In the genomic region with DNA sequence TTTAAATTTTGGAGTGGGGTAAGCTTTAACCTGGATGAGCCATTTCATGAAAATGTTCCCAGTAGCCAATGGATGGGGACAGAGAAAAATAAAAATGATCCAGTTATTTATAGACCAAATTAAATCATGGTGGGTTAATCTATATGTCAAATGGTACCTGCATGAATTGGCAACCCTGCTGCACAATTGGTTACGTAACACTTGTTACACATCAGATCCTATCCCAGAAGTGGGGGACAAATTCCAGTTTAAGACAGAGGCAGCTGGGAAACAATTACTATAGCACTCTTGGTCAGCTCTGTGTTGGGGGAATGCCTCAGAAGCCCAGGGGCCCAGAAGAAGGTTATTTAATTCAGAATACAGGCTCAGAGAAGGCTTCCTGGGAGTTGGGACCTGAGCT, we compare ENCODE assay signal across 21 cellular contexts.
A peak's percentile ranks its signal among the peaks of the same experiment; 100 is the strongest.
DNase-seq lines count a peak whose midpoint lies in the region; ATAC-seq and TF ChIP-seq lines count a peak whose summit lies in the region.
"Had no signal": no experiment of that assay in that cellular context is flagged by ENCODE, and none has a peak within 500 bp of the region (broad histone marks: within the 10 kb centered on the region; RNA-seq: fewer than 3 reads in every experiment).

No MANE protein-coding gene starts in this region.

- no peak overlapping the region for H2BK20ac ChIP-seq in H9 (ENCODE audit: low read depth, low read length, poor library complexity, severe bottlenecking)

- H3K4me1 ChIP-seq in foreskin keratinocyte (no peaks in the 10 kb centered on the region), H9 (ENCODE audit: insufficient read depth, low read length) (peaks cover 7% of the 10 kb centered on the region; the same call in 1 of the 2 replicates)
- H3K4me1 ChIP-seq: A549, BE2C had no signal

- no peak overlapping the region for H3K4me3 Mint-ChIP-seq in activated T-helper 17 cell treated with anti-CD3 and anti-CD28 coated beads, Interleukin-2, amount 50 U/mL, for 72 hours
- H3K4me3 Mint-ChIP-seq in H9: no peak overlapping the region
- H3K4me3 Mint-ChIP-seq: CD14-positive monocyte; CD4-positive, alpha-beta T cell; CD8-positive, alpha-beta memory T cell had no signal

- no peaks in the 10 kb centered on the region for H4K20me1 ChIP-seq in H9 (ENCODE audit: control insufficient read depth, insufficient read depth, insufficient read length)
- H4K20me1 ChIP-seq: BLaER1 treated with 17β-estradiol and CSF1 and Interleukin-3, amounts not matched to agents 10 nM and 100 nM had no signal

- H3K27me3 Mint-ChIP-seq in activated T-helper 17 cell treated with anti-CD3 and anti-CD28 coated beads, Interleukin-2, amount 50 U/mL, for 72 hours: peaks cover 13% of the 10 kb centered on the region
- peaks cover 10% of the 10 kb centered on the region for H3K27me3 Mint-ChIP-seq in H9 (ENCODE audit: low read depth)
- H3K27me3 Mint-ChIP-seq: CD4-positive, alpha-beta T cell had no signal

- H3K4ac ChIP-seq in H9 (ENCODE audit: low read depth, low read length): no peak overlapping the region

- no peak overlapping the region for H2AK5ac ChIP-seq in H9 (ENCODE audit: insufficient read length, low read length)

- no peak overlapping the region for H4K8ac ChIP-seq in H9 (replicated peaks; ENCODE audit: insufficient read length, low read depth, low read length)

- ATAC-seq in activated T-helper 17 cell treated with anti-CD3 and anti-CD28 coated beads, Interleukin-2, amount 50 U/mL, for 72 hours (replicated peaks): no peak
- ATAC-seq in foreskin keratinocyte: no peak
- ATAC-seq: A549 had no signal

- no peak overlapping the region for H2AFZ ChIP-seq in H9 (ENCODE audit: low read length)

- H3T11ph ChIP-seq in H9 (ENCODE audit: low read length): no peak overlapping the region

- H2BK120ac ChIP-seq in H9 (ENCODE audit: low read depth, low read length, poor library complexity, severe bottlenecking): no peak overlapping the region

- H3K56ac ChIP-seq in H9 (ENCODE audit: insufficient read length, low read depth, low read length): no peak overlapping the region

- H4K91ac ChIP-seq in H9 (ENCODE audit: insufficient read length, low read depth, low read length): no peak overlapping the region

- no peak for TF ChIP-seq CTCF in foreskin keratinocyte (conservative IDR thresholded peaks at IDR 0.05)
- no peak for TF ChIP-seq CTCF in H9 (conservative IDR thresholded peaks at IDR 0.05)

- no CpG with 5 or more reads among the region's 1 CpG for WGBS in H9 (ENCODE audit: extremely low coverage, insufficient read length, low lambda C conversion rate)

- H3K27ac Mint-ChIP-seq in activated T-helper 17 cell treated with anti-CD3 and anti-CD28 coated beads, Interleukin-2, amount 50 U/mL, for 72 hours: peak overlapping the region; percentile 24
- H3K27ac Mint-ChIP-seq in H9: no peak overlapping the region
- H3K27ac Mint-ChIP-seq: CD4-positive, alpha-beta T cell; CD8-positive, alpha-beta memory T cell had no signal

- H3K27me3 ChIP-seq in foreskin keratinocyte (no peaks in the 10 kb centered on the region), H9 (ENCODE audit: insufficient read depth, low read length) (no peaks in the 10 kb centered on the region)
- H3K27me3 ChIP-seq: BE2C; BLaER1 treated with 17β-estradiol and CSF1 and Interleukin-3, amounts not matched to agents 10 nM and 100 nM had no signal

- DNase-seq in NCI-H510A treated with DMSO at 0.1 percent for 48 hours (lab: John Stamatoyannopoulos, UW) (peak; percentile 15), NCI-H510A (lab: John Stamatoyannopoulos, UW) (no peak), ELR (ENCODE audit: low read depth) (peak; percentile 12), foreskin keratinocyte (no peak), H9 (no peak)
- no peak for DNase-seq in stimulated activated CD4-positive, alpha-beta T cell treated with anti-CD3 and anti-CD28 coated beads, Interleukin-12 subunit alpha, Interleukin-12 subunit beta, amount 100 ng/mL, for 4 hours
- DNase-seq: 8988T; ACHN; AML-193; BE2C; CD4-positive, alpha-beta T cell; CD8-positive, alpha-beta memory T cell; DMS 273 treated with DMSO at 0.1 percent for 48 hours; DND-41; GDM1; GOT3; HCEC 1CT had no signal

- H3K14ac ChIP-seq in H9 (ENCODE audit: insufficient read depth, low read length): no peak overlapping the region

- peaks cover 14% of the 10 kb centered on the region for H3K4me1 Mint-ChIP-seq in activated T-helper 17 cell treated with anti-CD3 and anti-CD28 coated beads, Interleukin-2, amount 50 U/mL, for 72 hours
- peaks cover 23 to 25% of the 10 kb centered on the region in 2 experiments for H3K4me1 Mint-ChIP-seq in H9
- H3K4me1 Mint-ChIP-seq: CD8-positive, alpha-beta memory T cell had no signal

- no peaks in the 10 kb centered on the region for H3K9me3 ChIP-seq in H9 (ENCODE audit: control insufficient read depth, low read depth, low read length)
- H3K9me3 ChIP-seq: A549, BE2C had no signal

- no peaks in the 10 kb centered on the region for H3K79me1 ChIP-seq in H9 (ENCODE audit: insufficient read depth, low read depth, low read length, poor library complexity, severe bottlenecking)

- peak overlapping the region; percentile 39 for H3K27ac ChIP-seq in foreskin keratinocyte
- H3K27ac ChIP-seq in H9 (ENCODE audit: insufficient read length, low read depth, low read length): no peak overlapping the region
- H3K27ac ChIP-seq: A549; BLaER1 treated with 17β-estradiol and CSF1 and Interleukin-3, amounts not matched to agents 10 nM and 100 nM had no signal

- H3K4me2 ChIP-seq in H9 (ENCODE audit: insufficient read depth, insufficient read length, low read length): no peak overlapping the region
- H3K4me2 ChIP-seq: A549 had no signal

- no peak overlapping the region for H2BK12ac ChIP-seq in H9 (ENCODE audit: insufficient read length, low read depth, low read length)

- H3K79me2 ChIP-seq in H9 (ENCODE audit: insufficient read depth, low read length): no peaks in the 10 kb centered on the region

- H2BK15ac ChIP-seq in H9 (ENCODE audit: low read depth, low read length): no peak overlapping the region

- H3K36me3 Mint-ChIP-seq in activated T-helper 17 cell treated with anti-CD3 and anti-CD28 coated beads, Interleukin-2, amount 50 U/mL, for 72 hours (ENCODE audit: low read depth): no peaks in the 10 kb centered on the region
- no peaks in the 10 kb centered on the region for H3K36me3 Mint-ChIP-seq in H9 (ENCODE audit: insufficient read depth in 1 of 3, low read depth in 3 of 3)
- H3K36me3 Mint-ChIP-seq: CD14-positive monocyte; CD8-positive, alpha-beta memory T cell had no signal

- H3K23ac ChIP-seq in H9 (ENCODE audit: insufficient read length, low read depth, low read length): no peak overlapping the region

- no peaks in the 10 kb centered on the region for H3K23me2 ChIP-seq in H9 (ENCODE audit: insufficient read length, low read depth, low read length, poor library complexity, severe bottlenecking)

- no peak overlapping the region for H4K5ac ChIP-seq in H9 (ENCODE audit: insufficient read length, low read depth, low read length)

- peaks cover 9% of the 10 kb centered on the region for H3K9me3 Mint-ChIP-seq in activated T-helper 17 cell treated with anti-CD3 and anti-CD28 coated beads, Interleukin-2, amount 50 U/mL, for 72 hours
- no peaks in the 10 kb centered on the region; a peak in 1 of 5 replicates for H3K9me3 Mint-ChIP-seq in H9
- H3K9me3 Mint-ChIP-seq: CD4-positive, alpha-beta T cell; CD8-positive, alpha-beta memory T cell had no signal

- no peak overlapping the region for H3K18ac ChIP-seq in H9 (ENCODE audit: insufficient read length, low read depth, low read length)

- H3K9ac ChIP-seq in H9 (ENCODE audit: extremely low read depth, insufficient read length, low read length): no peak overlapping the region
- H3K9ac ChIP-seq: BLaER1 treated with 17β-estradiol and CSF1 and Interleukin-3, amounts not matched to agents 10 nM and 100 nM had no signal

- H2BK5ac ChIP-seq in H9 (ENCODE audit: insufficient read length, low read length): no peak overlapping the region

Comparison
In these comparisons a context has a peak if more than half of its experiments do, and no peak if none do; other contexts are left out.
1. DNase-seq: peak in NCI-H510A treated with DMSO at 0.1 percent for 48 hours (single experiment) and ELR (single experiment); none in NCI-H510A (single experiment), foreskin keratinocyte (0 of 2), stimulated activated CD4-positive, alpha-beta T cell treated with anti-CD3 and anti-CD28 coated beads, Interleukin-12 subunit alpha, Interleukin-12 subunit beta, amount 100 ng/mL, for 4 hours (single experiment) and H9 (single experiment).